13 cellular contexts compared by ENCODE assay signal in genomic region chr1:43034195-43034658, GRCh38.
DNase-seq lines count a peak whose midpoint lies in the region; ATAC-seq and TF ChIP-seq lines count a peak whose summit lies in the region.
"Had no signal": no experiment of that assay in that cellular context is flagged by ENCODE, and none has a peak within 500 bp of the region (broad histone marks: within the 10 kb centered on the region; RNA-seq: fewer than 3 reads in every experiment).

No MANE protein-coding gene starts in this region.

- no peaks in the 10 kb centered on the region for H3K36me3 ChIP-seq in RWPE2 (ENCODE audit: low read depth)
- H3K36me3 ChIP-seq in neuronal stem cell (replicated peaks in 1 of 2; ENCODE audit: control insufficient read depth in 2 of 2, insufficient read depth in 2 of 2, low read length in 2 of 2) = no peaks in the 10 kb centered on the region
- H3K36me3 ChIP-seq: tibial artery had no signal

- no peak overlapping the region for H2AK5ac ChIP-seq in neuronal stem cell (ENCODE audit: low read depth, low read length)

- no peaks in the 10 kb centered on the region for H3K27me3 Mint-ChIP-seq in T-helper 2 cell treated with Interferon-gamma antibody and Interleukin-4, amounts not matched to agents 5 μg/mL and 100 μg/mL, for 36 hours (ENCODE audit: low read depth)

- TF ChIP-seq CTCF in RWPE2 (IDR thresholded peaks at IDR 0.05; ENCODE audit: poor library complexity, severe bottlenecking) = no peak

- no peak overlapping the region for H3K9ac ChIP-seq in neuronal stem cell (ENCODE audit: low read depth, low read length, poor library complexity)

- H2BK120ac ChIP-seq in neuronal stem cell (ENCODE audit: low read depth, low read length) = no peak overlapping the region

- WGBS in neuronal stem cell (ENCODE audit: extremely low coverage in 2 of 2, insufficient read length in 2 of 2, insufficient replicate concordance in 1 of 2), 2 donors = no CpG with 5 or more reads among the region's 3 CpGs

- no peaks in the 10 kb centered on the region for H3K9me3 ChIP-seq in RWPE2 (ENCODE audit: severe bottlenecking)
- no peaks in the 10 kb centered on the region for H3K9me3 ChIP-seq in neuronal stem cell (replicated peaks in 1 of 2; ENCODE audit: control insufficient read depth in 2 of 2, insufficient read depth in 1 of 2, low read depth in 1 of 2, low read length in 2 of 2)
- H3K9me3 ChIP-seq: tibial artery had no signal

- H3K79me1 ChIP-seq in neuronal stem cell (ENCODE audit: low read depth, low read length) = no peaks in the 10 kb centered on the region

- no peak overlapping the region for H4K91ac ChIP-seq in neuronal stem cell (ENCODE audit: low read depth, low read length, poor library complexity)

- no peak overlapping the region for H2BK15ac ChIP-seq in neuronal stem cell (ENCODE audit: low read length)

- peak overlapping the region; percentile 42 for H3K18ac ChIP-seq in neuronal stem cell (ENCODE audit: low read length)

- no peak overlapping the region for H3K14ac ChIP-seq in neuronal stem cell (ENCODE audit: low read length)

- peaks cover 6% of the 10 kb centered on the region for H3K4me1 ChIP-seq in RWPE2 (ENCODE audit: insufficient read depth, poor library complexity, severe bottlenecking)
- H3K4me1 ChIP-seq in neuronal stem cell (ENCODE audit: control insufficient read depth in 2 of 2, insufficient read depth in 1 of 2, low read depth in 1 of 2, low read length in 2 of 2) = peaks cover 16 to 24% of the 10 kb centered on the region in 2 donors
- H3K4me1 ChIP-seq: tibial artery had no signal

- H3K27me3 ChIP-seq in RWPE2 (ENCODE audit: insufficient read depth, poor library complexity, severe bottlenecking) (no peaks in the 10 kb centered on the region), neuronal stem cell (ENCODE audit: control insufficient read depth in 3 of 3, insufficient read depth in 3 of 3, low read depth in 1 of 3, low read length in 3 of 3) (no peaks in the 10 kb centered on the region)

- peak overlapping the region; percentile 90 for H3K27ac Mint-ChIP-seq in T-helper 2 cell treated with Interferon-gamma antibody and Interleukin-4, amounts not matched to agents 5 μg/mL and 100 μg/mL, for 36 hours

- H2BK5ac ChIP-seq in neuronal stem cell (ENCODE audit: low read length) = no peak overlapping the region

- no peak overlapping the region for H3K4me2 ChIP-seq in neuronal stem cell (ENCODE audit: insufficient read depth, low read length, poor library complexity, severe bottlenecking)

- H3K4me1 Mint-ChIP-seq in T-helper 2 cell treated with Interferon-gamma antibody and Interleukin-4, amounts not matched to agents 5 μg/mL and 100 μg/mL, for 36 hours (ENCODE audit: low read depth) = peaks cover 8% of the 10 kb centered on the region

- no peak overlapping the region for H3K4ac ChIP-seq in neuronal stem cell (ENCODE audit: low read length)

- H3K36me3 Mint-ChIP-seq in T-helper 2 cell treated with Interferon-gamma antibody and Interleukin-4, amounts not matched to agents 5 μg/mL and 100 μg/mL, for 36 hours (ENCODE audit: low read depth) = no peaks in the 10 kb centered on the region

- H3K9me3 Mint-ChIP-seq in T-helper 2 cell treated with Interferon-gamma antibody and Interleukin-4, amounts not matched to agents 5 μg/mL and 100 μg/mL, for 36 hours = no peaks in the 10 kb centered on the region

- peak overlapping the region; percentile 50 for H2AFZ ChIP-seq in neuronal stem cell (ENCODE audit: low read length)

- H3K23ac ChIP-seq in neuronal stem cell (ENCODE audit: low read depth, low read length, poor library complexity) = no peak overlapping the region

- DNase-seq in T-helper 2 cell treated with Interferon-gamma antibody and Interleukin-4, amounts not matched to agents 5 μg/mL and 100 μg/mL, for 36 hours (ENCODE audit: low spot score) = no peak
- DNase-seq in T-helper 2 cell (no peak), RWPE2 (ENCODE audit: low spot score) (no peak), epithelial cell of prostate (ENCODE audit: low read depth, low spot score) (no peak), neuronal stem cell (ENCODE audit: low spot score) (no peak), SKM-1 (lab: John Stamatoyannopoulos, UW; ENCODE audit: unreplicated experiment) (no peak), NCI-H2029 treated with DMSO at 0.1 percent for 48 hours (lab: John Stamatoyannopoulos, UW) (no peak)
- DNase-seq: activated CD4-positive, CD25-positive, alpha-beta regulatory T cell; dermis blood vessel endothelial cell; NCI-H1417 treated with DMSO at 0.1 percent for 48 hours; SHP77; tibial artery had no signal

- H2BK12ac ChIP-seq in neuronal stem cell (ENCODE audit: low read length) = peak overlapping the region; percentile 12

- no peak overlapping the region for H3K4me3 ChIP-seq in RWPE2 (ENCODE audit: severe bottlenecking)
- no peak overlapping the region for H3K4me3 ChIP-seq in neuronal stem cell (ENCODE audit: low read length in 2 of 2)
- H3K4me3 ChIP-seq: tibial artery had no signal

- no peak overlapping the region for H4K8ac ChIP-seq in neuronal stem cell (ENCODE audit: low read depth, low read length)

- ATAC-seq in RWPE2 (ENCODE audit: low read depth) (peak; percentile 68), GM18907 (IDR thresholded peaks at IDR 0.05; ENCODE audit: unreplicated experiment) (no peak)

- H3K27ac ChIP-seq in RWPE2 (ENCODE audit: poor library complexity, severe bottlenecking) (peak overlapping the region; percentile 20), epithelial cell of prostate (peak overlapping the region; percentile 13), neuronal stem cell (replicated peaks; ENCODE audit: low read length) (no peak overlapping the region)
- H3K27ac ChIP-seq: tibial artery had no signal

- no peak overlapping the region for H3K4me3 Mint-ChIP-seq in T-helper 2 cell treated with Interferon-gamma antibody and Interleukin-4, amounts not matched to agents 5 μg/mL and 100 μg/mL, for 36 hours
